In the genomic region with DNA sequence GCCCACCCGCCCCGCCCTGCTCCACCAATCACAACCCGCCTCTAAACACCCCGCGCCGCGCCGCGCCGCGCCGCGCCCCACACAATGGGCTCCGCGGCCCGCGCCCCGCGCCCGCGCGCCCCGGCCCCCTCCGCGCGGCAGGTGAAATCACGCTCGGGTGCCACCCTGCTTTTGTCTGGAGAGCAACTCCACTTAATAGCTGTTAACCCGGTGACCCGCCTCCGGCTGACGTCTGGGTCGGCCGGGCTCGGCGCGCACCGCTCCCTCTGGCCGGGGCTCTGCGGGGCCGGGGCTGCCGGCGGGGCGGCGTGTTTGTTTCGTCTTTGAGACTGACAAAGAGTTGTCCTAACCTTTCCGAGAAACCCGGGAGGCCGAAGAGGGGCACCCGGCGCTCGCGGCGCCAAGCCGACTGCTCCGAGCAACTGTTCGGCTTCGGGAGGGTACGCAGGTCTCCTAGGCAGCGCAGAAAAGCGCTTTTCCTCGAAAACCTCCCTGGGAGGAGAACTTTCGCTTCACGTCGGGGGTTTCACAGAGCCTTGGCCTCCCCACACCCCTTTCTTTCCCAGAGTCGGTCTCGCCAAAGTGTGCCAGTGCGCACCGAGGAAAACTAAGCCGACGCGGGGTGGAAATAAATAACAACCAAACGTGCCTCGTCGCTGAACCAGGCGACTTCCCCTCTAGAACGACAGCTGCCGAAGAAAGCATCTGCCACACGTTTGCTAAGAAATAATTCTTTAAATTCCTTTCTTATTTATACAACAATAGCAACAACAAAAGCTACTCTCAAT, we compare ENCODE assay signal across 8 cellular contexts.
A peak's percentile ranks its signal among the peaks of the same experiment; 100 is the strongest.
DNase-seq lines count a peak whose midpoint lies in the region; ATAC-seq and TF ChIP-seq lines count a peak whose summit lies in the region.

No MANE protein-coding gene starts in this region.

- no peaks in the 10 kb centered on the region for H3K36me3 ChIP-seq in body of pancreas (replicated peaks in 1 of 2; ENCODE audit: insufficient read depth in 1 of 2, low read depth in 2 of 2)
- H3K36me3 ChIP-seq in skeletal muscle satellite cell (ENCODE audit: insufficient read depth, low read length): no peaks in the 10 kb centered on the region

- intact Hi-C loops in body of pancreas (cut with DNase I): no loop called here

- TF ChIP-seq CTCF in body of pancreas (IDR thresholded peaks at IDR 0.05): no peak

- H3K9me3 ChIP-seq in body of pancreas: no peaks in the 10 kb centered on the region
- no peaks in the 10 kb centered on the region for H3K9me3 ChIP-seq in skeletal muscle satellite cell (replicated peaks; ENCODE audit: low read length)

- H3K4me1 ChIP-seq in body of pancreas (peaks cover 58% of the 10 kb centered on the region), skeletal muscle satellite cell (ENCODE audit: control insufficient read depth, insufficient read depth, low read length) (peaks cover 46% of the 10 kb centered on the region)

- H3K4me2 ChIP-seq in skeletal muscle satellite cell (ENCODE audit: low read length): peak overlapping the region; percentile 88

- TF ChIP-seq POLR2A in body of pancreas (IDR thresholded peaks at IDR 0.05): peak; percentile 28 to 62 (median 59)

- peak overlapping the region; percentile 29 to 50 for H3K4me3 ChIP-seq in body of pancreas
- peak overlapping the region; percentile 79 for H3K4me3 ChIP-seq in skeletal muscle satellite cell (ENCODE audit: low read length)

- ATAC-seq in body of pancreas: peak; percentile 69

- peak; percentile 58 for DNase-seq in DMS53 (lab: John Stamatoyannopoulos, UW)
- DNase-seq in DMS53 treated with DMSO at 0.1 percent for 48 hours (lab: John Stamatoyannopoulos, UW; ENCODE audit: unreplicated experiment): no peak
- peak; percentile 17 for DNase-seq in HuH-7 (ENCODE audit: low spot score)
- peak; percentile 52 for DNase-seq in T1000 (lab: John Stamatoyannopoulos, UW)
- DNase-seq in body of pancreas: peak; percentile 63 to 76 (median 68)
- DNase-seq in iPS-NIHi11 (ENCODE audit: low spot score): peak; percentile 73
- no peak for DNase-seq in epidermal melanocyte (ENCODE audit: insufficient read length, low spot score)

- peak overlapping the region; percentile 95 for H3K9ac ChIP-seq in skeletal muscle satellite cell (ENCODE audit: low read depth, low read length)

- no peaks in the 10 kb centered on the region for H3K27me3 ChIP-seq in body of pancreas
- no peaks in the 10 kb centered on the region for H3K27me3 ChIP-seq in skeletal muscle satellite cell (ENCODE audit: control insufficient read depth, insufficient read depth, low read length)

- H3K27ac ChIP-seq in body of pancreas: peak overlapping the region; percentile 90 to 99 (median 96)

- 0 to 1% methylated on average over 33 to 75 of the region's 79 CpGs for WGBS in body of pancreas, 2 donors

Comparison
In these comparisons a context has a peak if more than half of its experiments do, and no peak if none do; other contexts are left out.
1. DNase-seq: peak in DMS53 (single experiment), HuH-7 (single experiment), T1000 (single experiment), body of pancreas (4 of 4) and iPS-NIHi11 (single experiment); none in DMS53 treated with DMSO at 0.1 percent for 48 hours (single experiment) and epidermal melanocyte (single experiment).